ENCODE assay signal across 15 cellular contexts in the genomic region with DNA sequence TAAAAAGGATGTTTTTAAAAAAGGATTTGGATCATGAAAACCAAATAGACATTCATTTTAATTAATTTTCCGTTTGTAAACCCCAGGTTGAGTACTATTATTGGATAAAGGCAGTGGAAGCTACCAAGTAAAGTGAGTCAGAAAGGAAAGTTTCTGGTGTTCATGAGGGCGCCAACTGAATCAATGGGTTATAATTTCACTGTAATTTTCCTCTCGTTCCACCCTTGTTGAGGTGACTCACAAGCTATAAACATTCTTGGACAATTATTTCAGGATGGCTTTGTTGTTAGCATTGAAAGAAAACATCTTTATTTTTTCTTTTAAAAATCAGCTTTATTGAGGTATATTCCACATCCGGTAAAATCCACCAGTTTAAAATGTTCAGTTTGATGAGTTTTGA. TPM values are rescaled to one million over a fixed set of nuclear protein-coding genes. Genes with fewer than 3 reads are reported as not detected.
DNase-seq lines count a peak whose midpoint lies in the region; ATAC-seq and TF ChIP-seq lines count a peak whose summit lies in the region.
"Had no signal": no experiment of that assay in that cellular context is flagged by ENCODE, and none has a peak within 500 bp of the region (broad histone marks: within the 10 kb centered on the region; RNA-seq: fewer than 3 reads in every experiment).

No MANE protein-coding gene starts in this region.

- no peaks in the 10 kb centered on the region for H3K36me3 Mint-ChIP-seq in activated T-helper 17 cell treated with anti-CD3 and anti-CD28 coated beads, Interleukin-2, amount 50 U/mL, for 72 hours (ENCODE audit: low read depth)
- H3K36me3 Mint-ChIP-seq in stimulated activated naive B cell treated with anti-CD40 and anti-IgM and Interleukin-4, amounts not matched to agents 10 μg/mL and 1 μg/mL and 100 μg/mL, for 72 hours = no peaks in the 10 kb centered on the region
- H3K36me3 Mint-ChIP-seq: CD4-positive, CD25-positive, alpha-beta regulatory T cell had no signal

- H3K36me3 ChIP-seq in kidney epithelial cell (ENCODE audit: control insufficient read depth, insufficient read depth, low read length) = no peaks in the 10 kb centered on the region
- no peaks in the 10 kb centered on the region for H3K36me3 ChIP-seq in gastroesophageal sphincter
- H3K36me3 ChIP-seq: WERI-Rb-1 had no signal

- no peak overlapping the region for H3K27ac Mint-ChIP-seq in activated T-helper 17 cell treated with anti-CD3 and anti-CD28 coated beads, Interleukin-2, amount 50 U/mL, for 72 hours
- H3K27ac Mint-ChIP-seq in stimulated activated naive B cell treated with anti-CD40 and anti-IgM and Interleukin-4, amounts not matched to agents 10 μg/mL and 1 μg/mL and 100 μg/mL, for 72 hours = no peak overlapping the region
- H3K27ac Mint-ChIP-seq: CD4-positive, CD25-positive, alpha-beta regulatory T cell had no signal

- H3K4me1 ChIP-seq in gastroesophageal sphincter = peaks cover 0 to 8% (median 3%) of the 10 kb centered on the region in 3 donors
- H3K4me1 ChIP-seq: parathyroid adenoma had no signal

- H3K27me3 Mint-ChIP-seq in activated T-helper 17 cell treated with anti-CD3 and anti-CD28 coated beads, Interleukin-2, amount 50 U/mL, for 72 hours = no peaks in the 10 kb centered on the region
- no peaks in the 10 kb centered on the region for H3K27me3 Mint-ChIP-seq in stimulated activated naive B cell treated with anti-CD40 and anti-IgM and Interleukin-4, amounts not matched to agents 10 μg/mL and 1 μg/mL and 100 μg/mL, for 72 hours
- H3K27me3 Mint-ChIP-seq: central memory CD8-positive, alpha-beta T cell had no signal

- TF ChIP-seq EP300 in gastroesophageal sphincter (IDR thresholded peaks at IDR 0.05) = no peak

- TF ChIP-seq CTCF in kidney epithelial cell (IDR thresholded peaks at IDR 0.05; ENCODE audit: insufficient read depth, low read length, poor library complexity, severe bottlenecking) (no peak), gastroesophageal sphincter (IDR thresholded peaks at IDR 0.05) (no peak)

- WGBS in gastroesophageal sphincter (ENCODE audit: low coverage in 1 of 2), 2 donors = 62 to 69% methylated on average over 4 of the region's 4 CpGs

- no peaks in the 10 kb centered on the region for H3K9me3 ChIP-seq in gastroesophageal sphincter

- H3K27ac ChIP-seq in gastroesophageal sphincter = no peak overlapping the region
- H3K27ac ChIP-seq: parathyroid adenoma, WERI-Rb-1 had no signal

- DNase-seq in Caki2 (ENCODE audit: low read depth) (peak; percentile 19), HS-5 (ENCODE audit: low read depth) (peak; percentile 56), kidney epithelial cell (ENCODE audit: low read depth) (peak; percentile 32)
- no peak for DNase-seq in stimulated activated naive B cell treated with anti-CD40 and anti-IgM and Interleukin-4, amounts not matched to agents 10 μg/mL and 1 μg/mL and 100 μg/mL, for 72 hours
- DNase-seq: activated naive CD4-positive, alpha-beta T cell treated with anti-CD3 and anti-CD28 coated beads, Interleukin-2, amount 50 U/mL, for 16 hours; CD4-positive, CD25-positive, alpha-beta regulatory T cell; kidney; NCI-H1092; WERI-Rb-1 had no signal

- no peak overlapping the region for H3K4me3 Mint-ChIP-seq in activated T-helper 17 cell treated with anti-CD3 and anti-CD28 coated beads, Interleukin-2, amount 50 U/mL, for 72 hours
- no peak overlapping the region for H3K4me3 Mint-ChIP-seq in stimulated activated naive B cell treated with anti-CD40 and anti-IgM and Interleukin-4, amounts not matched to agents 10 μg/mL and 1 μg/mL and 100 μg/mL, for 72 hours
- H3K4me3 Mint-ChIP-seq: CD4-positive, CD25-positive, alpha-beta regulatory T cell; central memory CD8-positive, alpha-beta T cell had no signal

- H3K27me3 ChIP-seq in kidney epithelial cell (ENCODE audit: control insufficient read depth, insufficient read depth, low read length) (no peaks in the 10 kb centered on the region), gastroesophageal sphincter (no peaks in the 10 kb centered on the region)

- peak; percentile 30 for ATAC-seq in activated T-helper 17 cell treated with anti-CD3 and anti-CD28 coated beads, Interleukin-2, amount 50 U/mL, for 72 hours (replicated peaks)
- ATAC-seq in stimulated activated naive B cell treated with anti-CD40 and anti-IgM and Interleukin-4, amounts not matched to agents 10 μg/mL and 1 μg/mL and 100 μg/mL, for 72 hours (replicated peaks) = no peak
- ATAC-seq in HG03565 (IDR thresholded peaks at IDR 0.05; ENCODE audit: unreplicated experiment) (no peak), GM21786 (IDR thresholded peaks at IDR 0.05; ENCODE audit: unreplicated experiment) (no peak), gastroesophageal sphincter (no peak)

- no peaks in the 10 kb centered on the region for H3K9me3 Mint-ChIP-seq in activated T-helper 17 cell treated with anti-CD3 and anti-CD28 coated beads, Interleukin-2, amount 50 U/mL, for 72 hours
- H3K9me3 Mint-ChIP-seq in stimulated activated naive B cell treated with anti-CD40 and anti-IgM and Interleukin-4, amounts not matched to agents 10 μg/mL and 1 μg/mL and 100 μg/mL, for 72 hours = no peaks in the 10 kb centered on the region
- H3K9me3 Mint-ChIP-seq: CD4-positive, CD25-positive, alpha-beta regulatory T cell; central memory CD8-positive, alpha-beta T cell had no signal

- H3K4me3 ChIP-seq in kidney epithelial cell (ENCODE audit: low read depth, low read length) = no peak overlapping the region
- no peak overlapping the region for H3K4me3 ChIP-seq in gastroesophageal sphincter

- no peak for TF ChIP-seq POLR2A in gastroesophageal sphincter (IDR thresholded peaks at IDR 0.05)

- no peaks in the 10 kb centered on the region for H3K4me1 Mint-ChIP-seq in activated T-helper 17 cell treated with anti-CD3 and anti-CD28 coated beads, Interleukin-2, amount 50 U/mL, for 72 hours
- H3K4me1 Mint-ChIP-seq in stimulated activated naive B cell treated with anti-CD40 and anti-IgM and Interleukin-4, amounts not matched to agents 10 μg/mL and 1 μg/mL and 100 μg/mL, for 72 hours = no peaks in the 10 kb centered on the region
- H3K4me1 Mint-ChIP-seq: central memory CD8-positive, alpha-beta T cell had no signal

- in situ Hi-C loops in Caki2 (cut with HindIII; ENCODE audit: low pct_unique_long_range_greater_than_20kb, low sequenced_read_pairs) = no loop called here

RNA-seq across cellular contexts. Expression of gene FAM133B, which starts 5.1 kb away (rescaled TPM):
- 6.6 and 10.4 TPM in 2 replicates for total RNA-seq in Caki2 (2014; rRNA removed; shearing (Covaris generic); ENCODE audit: low replicate concordance)
- total RNA-seq in activated T-helper 17 cell treated with anti-CD3 and anti-CD28 coated beads, Interleukin-2, amount 50 U/mL, for 72 hours = 10 to 100 TPM; 27.9 to 31.4 TPM
- total RNA-seq in kidney epithelial cell = 15.3 and 17.4 TPM in 2 replicates
- total RNA-seq in gastroesophageal sphincter = 10 to 100 TPM; 16.4 to 27.9 (median 26.9) TPM
